ENCODE assay signal across 1 cellular context in the genomic region with DNA sequence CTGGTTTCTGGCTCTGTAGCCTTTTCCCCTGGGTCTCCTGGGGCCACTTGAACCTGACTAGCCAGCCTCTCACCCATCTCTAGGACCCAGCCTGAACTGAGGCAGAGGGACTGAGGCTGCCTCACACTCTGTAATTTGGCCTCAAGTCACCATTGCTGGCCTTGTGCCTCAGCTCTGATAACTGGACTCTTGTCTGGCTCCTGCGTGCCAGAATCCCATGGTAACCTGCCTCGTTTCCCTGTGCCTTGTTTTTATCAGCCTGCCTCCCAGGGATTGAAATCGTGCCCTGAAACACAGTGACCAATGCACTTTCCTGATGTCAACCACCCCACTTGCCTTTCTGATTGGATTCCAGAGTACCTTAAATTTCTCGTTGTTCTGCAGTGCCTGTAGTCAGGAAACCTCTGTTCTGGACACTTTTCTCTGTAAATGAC.
TF ChIP-seq lines count a peak whose summit lies in the region.

No MANE protein-coding gene starts in this region.

TF ChIP-seq in GM12878, 131 proteins besides CTCF, POLR2A, EP300 and RAD21 (continued from another document):
- TF ChIP-seq, protein P1, sequence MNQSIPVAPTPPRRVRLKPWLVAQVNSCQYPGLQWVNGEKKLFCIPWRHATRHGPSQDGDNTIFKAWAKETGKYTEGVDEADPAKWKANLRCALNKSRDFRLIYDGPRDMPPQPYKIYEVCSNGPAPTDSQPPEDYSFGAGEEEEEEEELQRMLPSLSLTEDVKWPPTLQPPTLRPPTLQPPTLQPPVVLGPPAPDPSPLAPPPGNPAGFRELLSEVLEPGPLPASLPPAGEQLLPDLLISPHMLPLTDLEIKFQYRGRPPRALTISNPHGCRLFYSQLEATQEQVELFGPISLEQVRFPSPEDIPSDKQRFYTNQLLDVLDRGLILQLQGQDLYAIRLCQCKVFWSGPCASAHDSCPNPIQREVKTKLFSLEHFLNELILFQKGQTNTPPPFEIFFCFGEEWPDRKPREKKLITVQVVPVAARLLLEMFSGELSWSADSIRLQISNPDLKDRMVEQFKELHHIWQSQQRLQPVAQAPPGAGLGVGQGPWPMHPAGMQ (IDR thresholded peaks at IDR 0.05; ENCODE audit: borderline replicate concordance) = no peak
- no peak for TF ChIP-seq SIN3A (IDR thresholded peaks at IDR 0.05; ENCODE audit: low read depth, low read length)
- TF ChIP-seq, protein P2, sequence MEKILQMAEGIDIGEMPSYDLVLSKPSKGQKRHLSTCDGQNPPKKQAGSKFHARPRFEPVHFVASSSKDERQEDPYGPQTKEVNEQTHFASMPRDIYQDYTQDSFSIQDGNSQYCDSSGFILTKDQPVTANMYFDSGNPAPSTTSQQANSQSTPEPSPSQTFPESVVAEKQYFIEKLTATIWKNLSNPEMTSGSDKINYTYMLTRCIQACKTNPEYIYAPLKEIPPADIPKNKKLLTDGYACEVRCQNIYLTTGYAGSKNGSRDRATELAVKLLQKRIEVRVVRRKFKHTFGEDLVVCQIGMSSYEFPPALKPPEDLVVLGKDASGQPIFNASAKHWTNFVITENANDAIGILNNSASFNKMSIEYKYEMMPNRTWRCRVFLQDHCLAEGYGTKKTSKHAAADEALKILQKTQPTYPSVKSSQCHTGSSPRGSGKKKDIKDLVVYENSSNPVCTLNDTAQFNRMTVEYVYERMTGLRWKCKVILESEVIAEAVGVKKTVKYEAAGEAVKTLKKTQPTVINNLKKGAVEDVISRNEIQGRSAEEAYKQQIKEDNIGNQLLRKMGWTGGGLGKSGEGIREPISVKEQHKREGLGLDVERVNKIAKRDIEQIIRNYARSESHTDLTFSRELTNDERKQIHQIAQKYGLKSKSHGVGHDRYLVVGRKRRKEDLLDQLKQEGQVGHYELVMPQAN (conservative IDR thresholded peaks at IDR 0.05) = no peak
- TF ChIP-seq, protein P3, sequence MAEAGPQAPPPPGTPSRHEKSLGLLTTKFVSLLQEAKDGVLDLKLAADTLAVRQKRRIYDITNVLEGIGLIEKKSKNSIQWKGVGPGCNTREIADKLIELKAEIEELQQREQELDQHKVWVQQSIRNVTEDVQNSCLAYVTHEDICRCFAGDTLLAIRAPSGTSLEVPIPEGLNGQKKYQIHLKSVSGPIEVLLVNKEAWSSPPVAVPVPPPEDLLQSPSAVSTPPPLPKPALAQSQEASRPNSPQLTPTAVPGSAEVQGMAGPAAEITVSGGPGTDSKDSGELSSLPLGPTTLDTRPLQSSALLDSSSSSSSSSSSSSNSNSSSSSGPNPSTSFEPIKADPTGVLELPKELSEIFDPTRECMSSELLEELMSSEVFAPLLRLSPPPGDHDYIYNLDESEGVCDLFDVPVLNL (IDR thresholded peaks at IDR 0.05; ENCODE audit: low read depth, low read length) = no peak
